8 cellular contexts compared by ENCODE assay signal in genomic region chr7:83468251-83468739, GRCh38.
A peak's percentile ranks its signal among the peaks of the same experiment; 100 is the strongest.
DNase-seq lines count a peak whose midpoint lies in the region; ATAC-seq and TF ChIP-seq lines count a peak whose summit lies in the region.

No MANE protein-coding gene starts in this region.

- H2AFZ ChIP-seq in mammary epithelial cell (ENCODE audit: low read depth, low read length) = no peak overlapping the region

- no peak for TF ChIP-seq POLR2A in uterus (IDR thresholded peaks at IDR 0.05)

- peak; percentile 33 for DNase-seq in D341Med (ENCODE audit: low spot score)
- DNase-seq in NCI-H2227 treated with DMSO at 0.1 percent for 48 hours (lab: John Stamatoyannopoulos, UW) = peak; percentile 30
- peak; percentile 98 for DNase-seq in mammary epithelial cell
- peak; percentile 100 for DNase-seq in kidney tubule cell (ENCODE audit: low spot score)
- DNase-seq in uterus = peak; percentile 22 to 32
- DNase-seq in activated gamma-delta T cell treated with Interleukin-2 at 50 U/mL for 16 hours = no peak

- H3K36me3 ChIP-seq in mammary epithelial cell (ENCODE audit: insufficient read depth, low read length) (no peaks in the 10 kb centered on the region), uterus (no peaks in the 10 kb centered on the region)

- in situ Hi-C loops in mammary epithelial cell (cut with MboI; ENCODE audit: low sequenced_read_pairs in 2 of 2) = no loop called here

- peak; percentile 95 for ATAC-seq in GM19395 (IDR thresholded peaks at IDR 0.05; ENCODE audit: unreplicated experiment)
- ATAC-seq in HG03342 (IDR thresholded peaks at IDR 0.05; ENCODE audit: unreplicated experiment) = peak; percentile 93

- no peaks in the 10 kb centered on the region for H3K79me2 ChIP-seq in mammary epithelial cell (ENCODE audit: insufficient read depth, low read length)

- H3K9me3 ChIP-seq in mammary epithelial cell (replicated peaks; ENCODE audit: insufficient read depth, low read length) = no peaks in the 10 kb centered on the region
- no peaks in the 10 kb centered on the region for H3K9me3 ChIP-seq in uterus

- WGBS in mammary epithelial cell (ENCODE audit: low coverage, missing lambda C conversion rate) = 0% methylated on average over 1 of the region's 2 CpGs

- BruUV-seq in mammary epithelial cell (replicated peaks; lab: Mats Ljungman, UMichigan) = no TSS peak

- H3K27me3 ChIP-seq in mammary epithelial cell (ENCODE audit: insufficient read depth, low read length) (no peaks in the 10 kb centered on the region), uterus (no peaks in the 10 kb centered on the region)

- H3K9ac ChIP-seq in mammary epithelial cell (ENCODE audit: insufficient read depth, low read length) = no peak overlapping the region

- peaks cover 16% of the 10 kb centered on the region for H3K4me1 ChIP-seq in mammary epithelial cell (ENCODE audit: insufficient read depth, low read length)
- H3K4me1 ChIP-seq in uterus = no peaks in the 10 kb centered on the region

- CTCF ChIA-PET in mammary epithelial cell (lab: Charles Lee; ENCODE audit: low non-redundant PET) = no interaction called here

- H3K4me3 ChIP-seq in mammary epithelial cell (replicated peaks in 1 of 3; ENCODE audit: insufficient read depth in 1 of 3, low read depth in 2 of 3, low read length in 3 of 3) = peak overlapping the region in 2 of 3 experiments; percentile 11 to 14
- H3K4me3 ChIP-seq in uterus = no peak overlapping the region

- intact Hi-C loops in mammary epithelial cell (cut with micrococcal nuclease) (loop anchor here (1.0 to 10.0 kb wide), 2 partner anchors 18 to 53 kb away; no protein-coding TSS in a partner anchor), uterus (cut with DNase I; ENCODE audit: low total_unique reads) (no loop called here)

- H4K20me1 ChIP-seq in mammary epithelial cell (ENCODE audit: insufficient read depth, low read length) = no peaks in the 10 kb centered on the region

- peak overlapping the region; percentile 66 for H3K27ac ChIP-seq in mammary epithelial cell (ENCODE audit: insufficient read depth, low read depth, low read length)
- H3K27ac ChIP-seq in uterus = no peak overlapping the region

- peak overlapping the region; percentile 76 for H3K4me2 ChIP-seq in mammary epithelial cell (ENCODE audit: insufficient read depth, low read depth, low read length)

- dilution Hi-C loops in mammary epithelial cell (cut with HindIII; ENCODE audit: low sequenced_read_pairs) = no loop called here

- TF ChIP-seq CTCF in mammary epithelial cell (conservative IDR thresholded peaks at IDR 0.05 in 1 of 2, IDR thresholded peaks at IDR 0.05 in 1 of 2; ENCODE audit: extremely low read depth in 1 of 2, insufficient read depth in 1 of 2, low read depth in 1 of 2, low read length in 2 of 2) (peak in 1 of 2 donors; percentile 22), uterus (IDR thresholded peaks at IDR 0.05) (no peak)

Comparison
In these comparisons a context has a peak if more than half of its experiments do, and no peak if none do; other contexts are left out.
1. H3K4me3 ChIP-seq: peak in mammary epithelial cell (2 of 3); none in uterus (0 of 2).